In the genomic region with DNA sequence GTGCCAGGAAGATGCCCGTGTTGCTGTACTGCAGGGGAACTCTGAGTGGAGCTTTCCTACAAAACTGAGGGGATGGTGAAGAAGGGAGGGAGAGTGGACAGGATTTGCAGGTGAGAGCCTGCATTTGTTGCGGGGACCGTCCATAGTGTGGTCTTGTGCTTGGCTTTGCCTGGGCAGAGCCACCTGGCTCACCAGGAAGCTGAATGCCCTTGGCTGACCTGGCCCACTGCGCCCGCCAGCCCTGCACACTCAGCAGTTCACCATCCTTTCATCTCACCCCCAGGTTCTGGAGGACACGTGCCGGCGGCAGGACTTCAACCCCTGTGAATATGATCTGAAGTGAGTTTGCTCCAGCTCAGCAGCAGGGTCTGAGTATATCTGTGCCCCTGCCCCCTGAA, we compare ENCODE assay signal across 11 cellular contexts. TPM values are rescaled to one million over a fixed set of nuclear protein-coding genes. Genes with fewer than 3 reads are reported as not detected.
DNase-seq lines count a peak whose midpoint lies in the region; ATAC-seq and TF ChIP-seq lines count a peak whose summit lies in the region.
"Had no signal": no experiment of that assay in that cellular context is flagged by ENCODE, and none has a peak within 500 bp of the region (broad histone marks: within the 10 kb centered on the region; RNA-seq: fewer than 3 reads in every experiment).

No MANE protein-coding gene starts in this region.

- H3K4me1 Mint-ChIP-seq in activated T-cell treated with anti-CD3 and anti-CD28 coated beads, Interleukin-2, amount 50 U/mL, for 4 hours (ENCODE audit: low read depth), result peaks cover 41% of the 10 kb centered on the region
- peaks cover 36% of the 10 kb centered on the region for H3K4me1 Mint-ChIP-seq in activated B cell treated with CpG ODN at 0.5 μM for 24 hours
- peaks cover 49% of the 10 kb centered on the region for H3K4me1 Mint-ChIP-seq in stimulated activated naive CD8-positive, alpha-beta T cell treated with anti-CD3 and anti-CD28 coated beads, Interleukin-15, amount 100 ng/mL, for 72 hours

- H3K36me3 Mint-ChIP-seq in activated T-cell treated with anti-CD3 and anti-CD28 coated beads, Interleukin-2, amount 50 U/mL, for 4 hours (ENCODE audit: insufficient read depth), result peaks cover 7% of the 10 kb centered on the region
- peaks cover 23% of the 10 kb centered on the region for H3K36me3 Mint-ChIP-seq in activated B cell treated with CpG ODN at 0.5 μM for 24 hours (ENCODE audit: low read depth)

- H3K27me3 ChIP-seq in iPS-20b (ENCODE audit: insufficient read depth, low read length), result peaks cover 28% of the 10 kb centered on the region
- H3K27me3 ChIP-seq in thyroid gland, result no peaks in the 10 kb centered on the region

- H3K36me3 ChIP-seq in iPS-20b (ENCODE audit: insufficient read depth, low read depth, low read length), result peaks cover 19% of the 10 kb centered on the region
- H3K36me3 ChIP-seq in thyroid gland, result peaks cover 0 to 3% of the 10 kb centered on the region in 2 donors

- DNase-seq in activated T-cell treated with anti-CD3 and anti-CD28 coated beads, Interleukin-2, amount 50 U/mL, for 4 hours, result no peak
- no peak for DNase-seq in activated T-cell treated with anti-CD3 and anti-CD28 coated beads for 4 hours
- no peak for DNase-seq in activated B cell treated with CpG ODN at 0.5 μM for 24 hours
- no peak for DNase-seq in stimulated activated naive CD8-positive, alpha-beta T cell treated with anti-CD3 and anti-CD28 coated beads, Interleukin-15, amount 100 ng/mL, for 72 hours
- no peak for DNase-seq in thyroid gland
- DNase-seq in NCI-H774 (lab: John Stamatoyannopoulos, UW), result no peak
- no peak for DNase-seq in T-helper 9 cell
- DNase-seq: activated CD4-positive, alpha-beta T cell treated with anti-CD3 and anti-CD28 coated beads, Interleukin-2, amount 50 U/mL, for 4 hours; hypothalamus had no signal

- H3K9me3 ChIP-seq in iPS-20b (ENCODE audit: insufficient read depth, low read depth, low read length) (no peaks in the 10 kb centered on the region; the same call in 1 of the 2 replicates), thyroid gland (no peaks in the 10 kb centered on the region)

- POLR2A ChIA-PET in activated B cell treated with CpG ODN at 0.5 μM for 24 hours (lab: Charles Lee), result interaction anchor here (1.1 to 1.9 kb wide), 3 partner anchors 51 to 144 kb away, joined by 3 to 5 read pairs (median 4); partner anchors contain the start of genes DCXR, MAFG and PPP1R27

- H3K27me3 Mint-ChIP-seq in activated T-cell treated with anti-CD3 and anti-CD28 coated beads, Interleukin-2, amount 50 U/mL, for 4 hours (ENCODE audit: low read depth), result no peaks in the 10 kb centered on the region
- no peaks in the 10 kb centered on the region for H3K27me3 Mint-ChIP-seq in activated B cell treated with CpG ODN at 0.5 μM for 24 hours
- H3K27me3 Mint-ChIP-seq in stimulated activated naive CD8-positive, alpha-beta T cell treated with anti-CD3 and anti-CD28 coated beads, Interleukin-15, amount 100 ng/mL, for 72 hours, result no peaks in the 10 kb centered on the region

- intact Hi-C loops in activated B cell treated with CpG ODN at 0.5 μM for 24 hours (cut with micrococcal nuclease) (loop anchor here (5.0 kb wide), 1 partner anchor 58 kb away; the partner anchor contains the start of gene DCXR), thyroid gland (cut with DNase I) (no loop called here)

- H3K9me3 Mint-ChIP-seq in activated T-cell treated with anti-CD3 and anti-CD28 coated beads, Interleukin-2, amount 50 U/mL, for 4 hours, result no peaks in the 10 kb centered on the region
- H3K9me3 Mint-ChIP-seq in activated B cell treated with CpG ODN at 0.5 μM for 24 hours, result no peaks in the 10 kb centered on the region
- peaks cover 0 to 5% of the 10 kb centered on the region in 2 donors for H3K9me3 Mint-ChIP-seq in stimulated activated naive CD8-positive, alpha-beta T cell treated with anti-CD3 and anti-CD28 coated beads, Interleukin-15, amount 100 ng/mL, for 72 hours

- no peak for ATAC-seq in activated T-cell treated with anti-CD3 and anti-CD28 coated beads, Interleukin-2, amount 50 U/mL, for 4 hours
- ATAC-seq in activated B cell treated with CpG ODN at 0.5 μM for 24 hours (ENCODE audit: low read depth), result no peak
- ATAC-seq in stimulated activated naive CD8-positive, alpha-beta T cell treated with anti-CD3 and anti-CD28 coated beads, Interleukin-15, amount 100 ng/mL, for 72 hours, result no peak

- H3K27ac ChIP-seq in iPS-20b (ENCODE audit: low read length), result no peak overlapping the region
- H3K27ac ChIP-seq in thyroid gland, result no peak overlapping the region

- peak overlapping the region; percentile 87; the same call in 1 of the 2 replicates for H3K4me3 ChIP-seq in iPS-20b (ENCODE audit: low read length)
- H3K4me3 ChIP-seq in thyroid gland (replicated peaks in 1 of 3), result no peak overlapping the region

- H3K4me3 Mint-ChIP-seq in activated T-cell treated with anti-CD3 and anti-CD28 coated beads, Interleukin-2, amount 50 U/mL, for 4 hours, result peak overlapping the region; percentile 79
- peak overlapping the region; percentile 75 for H3K4me3 Mint-ChIP-seq in activated B cell treated with CpG ODN at 0.5 μM for 24 hours
- peak overlapping the region; percentile 50 to 78 for H3K4me3 Mint-ChIP-seq in stimulated activated naive CD8-positive, alpha-beta T cell treated with anti-CD3 and anti-CD28 coated beads, Interleukin-15, amount 100 ng/mL, for 72 hours

- peak overlapping the region; percentile 87; the same call in 1 of the 2 replicates for H3K9ac ChIP-seq in iPS-20b (ENCODE audit: low read depth, low read length)

- peak overlapping the region; percentile 70 for H3K27ac Mint-ChIP-seq in activated B cell treated with CpG ODN at 0.5 μM for 24 hours
- H3K27ac Mint-ChIP-seq in stimulated activated naive CD8-positive, alpha-beta T cell treated with anti-CD3 and anti-CD28 coated beads, Interleukin-15, amount 100 ng/mL, for 72 hours, result peak overlapping the region in 1 of 2 donors; percentile 92

- WGBS in thyroid gland, 2 donors, result 91 to 92% methylated on average over 8 of the region's 8 CpGs

- TF ChIP-seq CTCF in activated B cell treated with CpG ODN at 0.5 μM for 24 hours (IDR thresholded peaks at IDR 0.05), result no peak
- TF ChIP-seq CTCF in thyroid gland (IDR thresholded peaks at IDR 0.05), result no peak

- CTCF ChIA-PET in activated B cell treated with CpG ODN at 0.5 μM for 24 hours (lab: Charles Lee), result interaction anchor here (1.0 kb wide), 1 partner anchor 20 kb away, joined by 3 read pairs; no protein-coding TSS in a partner anchor

- H3K4me1 ChIP-seq in iPS-20b (ENCODE audit: insufficient read depth, low read length) (no peaks in the 10 kb centered on the region), thyroid gland (peaks cover 19 to 23% of the 10 kb centered on the region in 2 donors)

- no peak for TF ChIP-seq POLR2A in thyroid gland (IDR thresholded peaks at IDR 0.05)

RNA-seq across cellular contexts. Expression of gene ASPSCR1, which starts 1.5 kb away (rescaled TPM):
- 10 to 100 TPM; 41.4 to 41.9 (median 41.6) TPM for total RNA-seq in activated T-cell treated with anti-CD3 and anti-CD28 coated beads, Interleukin-2, amount 50 U/mL, for 4 hours
- total RNA-seq in activated B cell treated with CpG ODN at 0.5 μM for 24 hours (40.0 and 50.0 TPM in 2 replicates), thyroid gland (10 to 100 TPM; 23.2 to 53.6 (median 35.7) TPM)

RNA-seq across cellular contexts. Expression of gene NOTUM, which starts 17.9 kb away (rescaled TPM):
- under 1 TPM; 0.40 to 0.56 (median 0.41) TPM for total RNA-seq in activated T-cell treated with anti-CD3 and anti-CD28 coated beads, Interleukin-2, amount 50 U/mL, for 4 hours
- 0.22 TPM in 1 of 2 replicates, not detected in the other for total RNA-seq in activated B cell treated with CpG ODN at 0.5 μM for 24 hours
- total RNA-seq in thyroid gland, result under 1 TPM in 1 of 4 donors, not detected in 3; 0.40 TPM
- total RNA-seq: posterior vena cava had no signal

RNA-seq across cellular contexts. Expression of gene MYADML2, which starts 31.9 kb away (rescaled TPM):
- total RNA-seq in activated T-cell treated with anti-CD3 and anti-CD28 coated beads, Interleukin-2, amount 50 U/mL, for 4 hours, result not detected
- not detected in 2 replicates for total RNA-seq in activated B cell treated with CpG ODN at 0.5 μM for 24 hours
- not detected for total RNA-seq in thyroid gland
- total RNA-seq: posterior vena cava had no signal

RNA-seq across cellular contexts. Expression of gene PYCR1, which starts 41.8 kb away (rescaled TPM):
- total RNA-seq in activated T-cell treated with anti-CD3 and anti-CD28 coated beads, Interleukin-2, amount 50 U/mL, for 4 hours, result 100 to 1,000 TPM; 192 to 199 (median 194) TPM
- total RNA-seq in activated B cell treated with CpG ODN at 0.5 μM for 24 hours (28.5 and 37.2 TPM in 2 replicates), thyroid gland (10 to 100 TPM in 2 of 4 donors, 1 to 10 TPM in 2; 5.5 to 29.2 (median 13.9) TPM)

RNA-seq across cellular contexts. Expression of gene CENPX, which starts 43.8 kb away (rescaled TPM):
- total RNA-seq in activated T-cell treated with anti-CD3 and anti-CD28 coated beads, Interleukin-2, amount 50 U/mL, for 4 hours, result 100 to 1,000 TPM; 145 to 189 (median 183) TPM
- total RNA-seq in activated B cell treated with CpG ODN at 0.5 μM for 24 hours (37.4 and 41.7 TPM in 2 replicates), thyroid gland (10 to 100 TPM; 40.7 to 95.9 (median 78.0) TPM)
